ENCODE assay signal across 10 cellular contexts in genomic region chr7:139708541-139708940, GRCh38.
DNase-seq lines count a peak whose midpoint lies in the region; ATAC-seq and TF ChIP-seq lines count a peak whose summit lies in the region.
"Had no signal": no experiment of that assay in that cellular context is flagged by ENCODE, and none has a peak within 500 bp of the region (broad histone marks: within the 10 kb centered on the region; RNA-seq: fewer than 3 reads in every experiment).

No MANE protein-coding gene starts in this region.

- peak; percentile 89 for DNase-seq in GM12865 (ENCODE audit: low read depth)
- peak; percentile 30 for DNase-seq in NCI-H526 treated with DMSO at 0.1 percent for 48 hours (lab: John Stamatoyannopoulos, UW)
- DNase-seq in foreskin fibroblast = no peak
- no peak for DNase-seq in AML-193 (lab: John Stamatoyannopoulos, UW)
- no peak for DNase-seq in OCI-M2 (lab: John Stamatoyannopoulos, UW; ENCODE audit: unreplicated experiment)
- DNase-seq in foreskin melanocyte = no peak
- DNase-seq: MG63, sigmoid colon had no signal

- H3K4me3 ChIP-seq in GM12865 (ENCODE audit: low read depth, low read length) = no peak overlapping the region
- H3K4me3 ChIP-seq in foreskin fibroblast (ENCODE audit: low read depth in 1 of 2, low read length in 2 of 2) = no peak overlapping the region
- H3K4me3 ChIP-seq: MG63, sigmoid colon had no signal

- TF ChIP-seq CTCF in GM12865 (IDR thresholded peaks at IDR 0.05; ENCODE audit: insufficient read depth, low read depth, low read length, missing control alignments) = no peak
- no peak for TF ChIP-seq CTCF in foreskin fibroblast (IDR thresholded peaks at IDR 0.05; ENCODE audit: low read depth, low read length)

- ATAC-seq in GM19397 (IDR thresholded peaks at IDR 0.05; ENCODE audit: unreplicated experiment) (peak; percentile 72), HG02970 (IDR thresholded peaks at IDR 0.05; ENCODE audit: low FRiP score, unreplicated experiment) (peak; percentile 63)

Comparison
In these comparisons a context has a peak if more than half of its experiments do, and no peak if none do; other contexts are left out.
1. DNase-seq: peak in GM12865 (single experiment) and NCI-H526 treated with DMSO at 0.1 percent for 48 hours (single experiment); none in foreskin fibroblast (0 of 2), AML-193 (0 of 2), OCI-M2 (single experiment) and foreskin melanocyte (single experiment).